ENCODE assay signal across 14 cellular contexts in the genomic region with DNA sequence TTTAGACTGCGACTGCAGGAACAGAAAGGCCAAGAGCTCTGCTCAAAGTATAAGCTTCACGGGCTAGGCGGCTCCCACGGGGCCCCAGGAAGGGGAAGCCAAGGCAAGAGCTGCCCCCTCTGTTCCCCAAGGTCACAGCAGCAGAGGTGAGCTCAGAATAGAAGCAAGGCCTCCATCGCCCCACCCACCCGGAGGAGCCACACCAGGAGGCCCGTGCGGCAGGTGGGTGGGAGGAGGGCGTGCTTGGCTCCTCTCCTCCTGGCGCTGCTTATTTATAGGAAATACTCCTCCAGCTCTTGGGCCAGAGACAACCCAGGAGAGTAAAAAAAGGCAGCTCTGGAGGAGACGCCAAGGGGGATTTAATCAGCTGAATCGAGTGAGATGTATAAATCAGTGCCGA.
"Had no signal": no experiment of that assay in that cellular context is flagged by ENCODE, and none has a peak within 500 bp of the region (broad histone marks: within the 10 kb centered on the region; RNA-seq: fewer than 3 reads in every experiment).

No MANE protein-coding gene starts in this region.

- H3K4me1 Mint-ChIP-seq: activated naive CD4-positive, alpha-beta T cell treated with anti-CD3 and anti-CD28 coated beads, Interleukin-2, amount 10 ng/mL, durations not matched to agents 7 days and 5 days had no signal

- H3K9me3 ChIP-seq: neutrophil, thyroid gland had no signal

- H3K4me3 ChIP-seq: skin epidermis, thyroid gland had no signal

- H3K9me3 Mint-ChIP-seq: activated naive CD4-positive, alpha-beta T cell treated with anti-CD3 and anti-CD28 coated beads, Interleukin-2, amount 10 ng/mL, durations not matched to agents 7 days and 5 days; central memory CD8-positive, alpha-beta T cell; effector memory CD8-positive, alpha-beta T cell; naive B cell; WTC11 had no signal

- H3K27ac ChIP-seq: epithelial cell of prostate, neutrophil, thyroid gland had no signal

- ATAC-seq: activated CD8-positive, alpha-beta T cell treated with anti-CD3 and anti-CD28 coated beads, Interleukin-2, amount 10 ng/mL, durations not matched to agents 7 days and 5 days; effector memory CD8-positive, alpha-beta T cell; SK-N-SH treated with all-trans-retinoic acid at 6 μM for 48 hours; T-helper 17 cell; WTC11 had no signal

- H3K27ac Mint-ChIP-seq: activated CD8-positive, alpha-beta T cell treated with anti-CD3 and anti-CD28 coated beads, Interleukin-2, amount 10 ng/mL, durations not matched to agents 7 days and 5 days; activated naive CD4-positive, alpha-beta T cell treated with anti-CD3 and anti-CD28 coated beads, Interleukin-2, amount 10 ng/mL, durations not matched to agents 7 days and 5 days; effector memory CD8-positive, alpha-beta T cell; T-helper 17 cell; WTC11 had no signal

- H3K4me1 ChIP-seq: thyroid gland had no signal

- DNase-seq: activated CD4-positive, alpha-beta T cell treated with anti-CD3 and anti-CD28 coated beads for 48 hours; activated CD8-positive, alpha-beta memory T cell treated with anti-CD3 and anti-CD28 coated beads, Interleukin-2, amount 50 U/mL, for 48 hours; activated CD8-positive, alpha-beta T cell treated with anti-CD3 and anti-CD28 coated beads, Interleukin-2, amount 10 ng/mL, durations not matched to agents 7 days and 5 days; activated naive CD4-positive, alpha-beta T cell treated with anti-CD3 and anti-CD28 coated beads, Interleukin-2, amount 10 ng/mL, durations not matched to agents 7 days and 5 days; effector memory CD8-positive, alpha-beta T cell; naive B cell; T-helper 17 cell; thyroid gland had no signal

- H3K27me3 ChIP-seq: thyroid gland had no signal

- H3K36me3 Mint-ChIP-seq: activated naive CD4-positive, alpha-beta T cell treated with anti-CD3 and anti-CD28 coated beads, Interleukin-2, amount 10 ng/mL, durations not matched to agents 7 days and 5 days; naive B cell; WTC11 had no signal

- H3K36me3 ChIP-seq: neutrophil, thyroid gland had no signal

- H3K4me3 Mint-ChIP-seq: activated CD8-positive, alpha-beta T cell treated with anti-CD3 and anti-CD28 coated beads, Interleukin-2, amount 10 ng/mL, durations not matched to agents 7 days and 5 days; activated naive CD4-positive, alpha-beta T cell treated with anti-CD3 and anti-CD28 coated beads, Interleukin-2, amount 10 ng/mL, durations not matched to agents 7 days and 5 days; central memory CD8-positive, alpha-beta T cell; effector memory CD8-positive, alpha-beta T cell; naive B cell; T-helper 17 cell; WTC11 had no signal
